In the genomic region with DNA sequence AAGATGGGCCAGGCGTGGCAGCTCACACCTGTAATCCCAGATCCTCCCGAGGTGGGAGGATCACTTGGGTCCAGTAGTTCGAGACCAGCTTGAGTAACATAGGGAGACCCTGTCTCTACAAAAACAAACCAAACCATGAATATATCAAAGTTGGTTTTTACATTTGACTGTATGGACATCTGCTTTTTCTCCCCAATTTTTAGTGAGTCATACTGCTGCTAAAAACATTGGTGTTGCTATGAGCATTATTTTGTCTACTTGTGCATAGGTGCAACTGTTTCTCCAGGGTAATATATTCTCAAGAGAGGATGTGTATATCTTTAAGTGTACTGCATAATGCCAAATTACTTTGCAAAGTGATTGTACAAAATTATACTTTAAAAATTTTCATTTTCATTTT, we compare ENCODE assay signal across 8 cellular contexts. TPM values are rescaled to one million over a fixed set of nuclear protein-coding genes. Genes with fewer than 3 reads are reported as not detected.
A peak's percentile ranks its signal among the peaks of the same experiment; 100 is the strongest.
DNase-seq lines count a peak whose midpoint lies in the region; ATAC-seq, FAIRE-seq and TF ChIP-seq lines count a peak whose summit lies in the region.

No MANE protein-coding gene starts in this region.

- H3K79me2 ChIP-seq in OCI-LY7 (ENCODE audit: insufficient read depth, low read depth, low read length): peaks cover 50% of the 10 kb centered on the region

- H3K27me3 Mint-ChIP-seq in endothelial cell (ENCODE audit: unreplicated experiment): peaks cover 3% of the 10 kb centered on the region

- H3K36me3 ChIP-seq in GM06990 (ENCODE audit: control insufficient read depth, insufficient read depth, low read length) (no peaks in the 10 kb centered on the region; the same call in 1 of the 2 replicates), OCI-LY7 (ENCODE audit: insufficient read depth, low read length) (peaks cover 23% of the 10 kb centered on the region), psoas muscle (ENCODE audit: insufficient read depth in 1 of 2, low read depth in 1 of 2) (peaks cover 0 to 6% of the 10 kb centered on the region in 2 donors)

- H3K36me3 Mint-ChIP-seq in endothelial cell (ENCODE audit: low read depth, unreplicated experiment): peaks cover 10% of the 10 kb centered on the region

- WGBS in psoas muscle, 3 donors: 76 to 85% (median 78%) methylated on average over 3 of the region's 3 CpGs

- intact Hi-C loops in OCI-LY7 (cut with micrococcal nuclease; ENCODE audit: unreplicated experiment) (loop anchor here (2.0 to 10.0 kb wide), 4 partner anchors 73 to 385 kb away; a partner anchor contains a TSS), psoas muscle (cut with DNase I) (loop anchor here in 1 of 2 donors (5.0 kb wide), 1 partner anchor 58 kb away; no protein-coding TSS in a partner anchor)

- BruUV-seq in OCI-LY7 (replicated peaks; lab: Mats Ljungman, UMichigan): no TSS peak

- H4K20me1 ChIP-seq in OCI-LY7 (ENCODE audit: insufficient read depth, low read length): peaks cover 17% of the 10 kb centered on the region; the same call in 1 of the 2 replicates

- DNase-seq in GM06990 (ENCODE audit: extremely low read depth, insufficient read length): no peak
- DNase-seq in OCI-LY7 (ENCODE audit: low spot score): no peak
- no peak for DNase-seq in endothelial cell (ENCODE audit: low spot score)
- no peak for DNase-seq in psoas muscle
- DNase-seq in HK-2 (ENCODE audit: unreplicated experiment): no peak
- DNase-seq in RCC 7860 (ENCODE audit: low spot score): no peak

- peak overlapping the region; percentile 48 for H3K27ac Mint-ChIP-seq in endothelial cell (ENCODE audit: unreplicated experiment)

- H2AFZ ChIP-seq in OCI-LY7 (ENCODE audit: low read length): peak overlapping the region; percentile 46; the same call in 1 of the 2 replicates

- peak overlapping the region; percentile 99 for H3K4me3 ChIP-seq in GM06990 (replicated peaks; ENCODE audit: low read depth, low read length)
- peak overlapping the region; percentile 94 for H3K4me3 ChIP-seq in OCI-LY7 (ENCODE audit: low read depth, low read length, poor library complexity, severe bottlenecking)
- H3K4me3 ChIP-seq in psoas muscle: peak overlapping the region; percentile 83

- POLR2A ChIA-PET in OCI-LY7 (lab: Charles Lee): interaction anchor here (0.6 kb wide), 1 partner anchor 539 kb away, joined by 3 read pairs; no protein-coding TSS in a partner anchor

- TF ChIP-seq CTCF in GM06990 (IDR thresholded peaks at IDR 0.05; ENCODE audit: insufficient read depth, low read length, poor library complexity, severe bottlenecking) (no peak), OCI-LY7 (conservative IDR thresholded peaks at IDR 0.05; ENCODE audit: low read length) (no peak), endothelial cell (IDR thresholded peaks at IDR 0.05; ENCODE audit: unreplicated experiment) (no peak), psoas muscle (IDR thresholded peaks at IDR 0.05) (no peak)

- H3K4me1 ChIP-seq in OCI-LY7 (ENCODE audit: insufficient read depth, low read length, poor library complexity, severe bottlenecking) (peaks cover 38% of the 10 kb centered on the region), psoas muscle (peaks cover 42% of the 10 kb centered on the region)

- ATAC-seq in psoas muscle (no peak), GM19351 (IDR thresholded peaks at IDR 0.05; ENCODE audit: unreplicated experiment) (no peak), HG02938 (IDR thresholded peaks at IDR 0.05; ENCODE audit: unreplicated experiment) (no peak)

- peak overlapping the region; percentile 87 for H3K4me2 ChIP-seq in OCI-LY7 (ENCODE audit: low read length)

- H3K27me3 ChIP-seq in GM06990 (replicated peaks; ENCODE audit: control insufficient read depth, insufficient read depth, low read length): no peaks in the 10 kb centered on the region
- H3K27me3 ChIP-seq in psoas muscle (ENCODE audit: insufficient read depth in 3 of 3, low read length in 2 of 3): no peaks in the 10 kb centered on the region

- H3K9me2 ChIP-seq in OCI-LY7 (ENCODE audit: insufficient read depth, low read length): no peaks in the 10 kb centered on the region

- peaks cover 11% of the 10 kb centered on the region for H3K4me1 Mint-ChIP-seq in endothelial cell (ENCODE audit: unreplicated experiment)

- CTCF ChIA-PET in OCI-LY7 (lab: Charles Lee; ENCODE audit: unreplicated experiment): no interaction called here

- no peaks in the 10 kb centered on the region for H3K9me3 ChIP-seq in OCI-LY7 (ENCODE audit: low read length)
- H3K9me3 ChIP-seq in psoas muscle: no peaks in the 10 kb centered on the region

- H3K4me3 Mint-ChIP-seq in endothelial cell (ENCODE audit: unreplicated experiment): peak overlapping the region; percentile 65

- no peaks in the 10 kb centered on the region for H3K9me3 Mint-ChIP-seq in endothelial cell (ENCODE audit: unreplicated experiment)

- FAIRE-seq in RCC 7860 (lab: Jason Lieb, UNC): no peak

- H3K27ac ChIP-seq in OCI-LY7 (ENCODE audit: low read depth, low read length, poor library complexity, severe bottlenecking) (peak overlapping the region; percentile 89), psoas muscle (peak overlapping the region; percentile 84)

RNA-seq across cellular contexts. Expression of a gene that starts 0.8 kb away (rescaled TPM):
- 66.4 and 76.5 TPM in 2 replicates for total RNA-seq in OCI-LY7 (2014; rRNA removed; shearing (Covaris generic))
- total RNA-seq in OCI-LY7 (2022): 88.8 and 97.0 TPM in 2 replicates
- total RNA-seq in endothelial cell (ENCODE audit: unreplicated experiment): 97.7 TPM
- total RNA-seq in psoas muscle: 10 to 100 TPM; 33.9 to 38.6 (median 37.0) TPM
- 10 to 100 TPM; 16.0 to 33.4 (median 30.6) TPM for polyA plus RNA-seq in psoas muscle
